32 cellular contexts compared by ENCODE assay signal in the genomic region with DNA sequence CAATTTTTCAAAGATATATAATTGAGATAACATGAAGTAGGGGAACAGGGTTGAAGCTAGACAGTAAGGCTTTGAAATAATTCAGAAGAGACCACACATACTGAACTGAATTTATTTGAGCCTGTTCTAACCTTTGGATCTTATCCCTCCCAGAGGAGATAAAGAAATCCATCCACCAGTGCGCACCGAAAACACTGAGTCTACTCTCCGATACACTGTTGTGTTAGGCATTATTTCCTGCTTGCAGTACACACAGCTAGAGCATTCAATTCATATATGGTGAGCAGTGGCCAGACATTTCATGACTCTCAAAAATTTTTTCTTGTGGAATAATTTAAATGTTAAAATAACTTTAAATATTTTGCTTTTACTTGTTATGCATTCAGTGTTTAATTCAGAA.
"Had no signal": no experiment of that assay in that cellular context is flagged by ENCODE, and none has a peak within 500 bp of the region (broad histone marks: within the 10 kb centered on the region; RNA-seq: fewer than 3 reads in every experiment).

No MANE protein-coding gene starts in this region.

- H3K27ac Mint-ChIP-seq: activated CD4-positive, alpha-beta T cell treated with anti-CD3 and anti-CD28 coated beads, Interleukin-2, amount 10 ng/mL, durations not matched to agents 24 days and 14 days; activated CD8-positive, alpha-beta T cell treated with anti-CD3 and anti-CD28 coated beads, Interleukin-2, amount 10 ng/mL, durations not matched to agents 7 days and 5 days; activated naive CD4-positive, alpha-beta T cell treated with anti-CD3 and anti-CD28 coated beads, Interleukin-2, amount 50 U/mL, for 24 hours; activated naive CD8-positive, alpha-beta T cell treated with anti-CD3 and anti-CD28 coated beads, Interleukin-2, amount 10 ng/mL, durations not matched to agents 7 days and 5 days; activated T-cell treated with anti-CD3 and anti-CD28 coated beads, Interleukin-2, amount 50 U/mL, for 24 hours; activated T-helper 2 cell treated with anti-CD3 and anti-CD28 coated beads, Interferon-gamma antibody, Interleukin-2, Interleukin-4, amounts not matched to agents 10 μg/mL and 5 μg/mL and 100 μg/mL, durations not matched to agents 14 hours and 24 hours and 36 hours; T-cell; T-helper 17 cell had no signal

- H3K9me3 ChIP-seq: ascending aorta, Peyer's patch, SJSA1, SK-N-SH had no signal

- H3K27ac ChIP-seq: ascending aorta, KMS-11, SJSA1, WERI-Rb-1 had no signal

- H3K36me3 ChIP-seq: ascending aorta, Peyer's patch, SJSA1, WERI-Rb-1 had no signal

- H3K4me1 ChIP-seq: ascending aorta, Peyer's patch, SJSA1 had no signal

- H3K9me3 Mint-ChIP-seq: activated CD4-positive, alpha-beta T cell treated with anti-CD3 and anti-CD28 coated beads, Interleukin-2, amount 10 ng/mL, durations not matched to agents 24 days and 14 days; activated naive CD4-positive, alpha-beta T cell treated with anti-CD3 and anti-CD28 coated beads, Interleukin-2, amount 50 U/mL, for 24 hours; activated T-cell treated with anti-CD3 and anti-CD28 coated beads, Interleukin-2, amount 50 U/mL, for 24 hours; activated T-helper 2 cell treated with anti-CD3 and anti-CD28 coated beads, Interferon-gamma antibody, Interleukin-2, Interleukin-4, amounts not matched to agents 10 μg/mL and 5 μg/mL and 100 μg/mL, durations not matched to agents 14 hours and 24 hours and 36 hours; T-cell had no signal

- H3K4me3 Mint-ChIP-seq: activated CD4-positive, alpha-beta T cell treated with anti-CD3 and anti-CD28 coated beads, Interleukin-2, amount 10 ng/mL, durations not matched to agents 24 days and 14 days; activated CD8-positive, alpha-beta T cell treated with anti-CD3 and anti-CD28 coated beads, Interleukin-2, amount 10 ng/mL, durations not matched to agents 7 days and 5 days; activated naive CD4-positive, alpha-beta T cell treated with anti-CD3 and anti-CD28 coated beads, Interleukin-2, amount 50 U/mL, for 24 hours; activated naive CD8-positive, alpha-beta T cell treated with anti-CD3 and anti-CD28 coated beads, Interleukin-2, amount 10 ng/mL, durations not matched to agents 7 days and 5 days; activated T-cell treated with anti-CD3 and anti-CD28 coated beads, Interleukin-2, amount 50 U/mL, for 24 hours; T-cell; T-helper 17 cell had no signal

- H3K36me3 Mint-ChIP-seq: activated naive CD4-positive, alpha-beta T cell treated with anti-CD3 and anti-CD28 coated beads, Interleukin-2, amount 50 U/mL, for 24 hours; activated naive CD8-positive, alpha-beta T cell treated with anti-CD3 and anti-CD28 coated beads, Interleukin-2, amount 10 ng/mL, durations not matched to agents 7 days and 5 days; T-cell had no signal

- ATAC-seq: activated CD8-positive, alpha-beta T cell treated with anti-CD3 and anti-CD28 coated beads, Interleukin-2, amount 10 ng/mL, durations not matched to agents 7 days and 5 days; T-cell; T-helper 17 cell had no signal

- H3K4me1 Mint-ChIP-seq: activated CD4-positive, alpha-beta T cell treated with anti-CD3 and anti-CD28 coated beads, Interleukin-2, amount 10 ng/mL, durations not matched to agents 24 days and 14 days; activated naive CD4-positive, alpha-beta T cell treated with anti-CD3 and anti-CD28 coated beads, Interleukin-2, amount 50 U/mL, for 24 hours; activated naive CD8-positive, alpha-beta T cell treated with anti-CD3 and anti-CD28 coated beads, Interleukin-2, amount 10 ng/mL, durations not matched to agents 7 days and 5 days; T-cell; T-helper 17 cell had no signal

- DNase-seq: activated CD4-positive, alpha-beta T cell treated with anti-CD3 and anti-CD28 coated beads, Interleukin-2, amount 10 ng/mL, durations not matched to agents 24 days and 14 days; activated CD4-positive, alpha-beta T cell treated with anti-CD3 and anti-CD28 coated beads, Interleukin-2, amount 50 U/mL, for 4 hours; activated CD4-positive, CD25-positive, alpha-beta regulatory T cell; activated CD8-positive, alpha-beta T cell treated with anti-CD3 and anti-CD28 coated beads, Interleukin-2, amount 10 ng/mL, durations not matched to agents 7 days and 5 days; activated gamma-delta T cell; activated naive CD4-positive, alpha-beta T cell treated with Interleukin-2 at 50 U/mL for 16 hours; activated naive CD8-positive, alpha-beta T cell treated with anti-CD3 and anti-CD28 coated beads, Interleukin-2, amount 10 ng/mL, durations not matched to agents 7 days and 5 days; activated T-cell treated with anti-CD3 and anti-CD28 coated beads, Interleukin-2, amount 50 U/mL, for 24 hours; amygdala; MM.1S; NCI-H1092 treated with DMSO at 0.1 percent for 48 hours; NCI-H1417; NCI-H146; NCI-H187; NCI-H2107; NCI-H2171; NCI-H510A; NCI-H526; NCI-H748 treated with DMSO at 0.1 percent for 48 hours; NK-92 treated with Interleukin-12 subunit alpha and Interleukin-12 subunit beta, amount 100 ng/mL, for 24 hours; RPMI8226; SK-N-SH; T-cell; T-helper 17 cell; T-helper 9 cell; WERI-Rb-1 had no signal

- H3K27me3 Mint-ChIP-seq: activated CD4-positive, alpha-beta T cell treated with anti-CD3 and anti-CD28 coated beads, Interleukin-2, amount 10 ng/mL, durations not matched to agents 24 days and 14 days; activated T-cell treated with anti-CD3 and anti-CD28 coated beads, Interleukin-2, amount 50 U/mL, for 24 hours had no signal

- H3K4me3 ChIP-seq: ascending aorta, Peyer's patch, SJSA1 had no signal

- H3K27me3 ChIP-seq: ascending aorta, Peyer's patch, SJSA1 had no signal
